In genomic region chr13:109276261-109276660, GRCh38 we compare ENCODE assay signal across 26 cellular contexts.
"Had no signal": no experiment of that assay in that cellular context is flagged by ENCODE, and none has a peak within 500 bp of the region (broad histone marks: within the 10 kb centered on the region; RNA-seq: fewer than 3 reads in every experiment).

No MANE protein-coding gene starts in this region.

- ATAC-seq: activated CD4-positive, alpha-beta T cell treated with anti-CD3 and anti-CD28 coated beads for 36 hours; activated T-helper 17 cell treated with anti-CD3 and anti-CD28 coated beads, Interleukin-2, amount 50 U/mL, for 72 hours had no signal

- H3K27me3 ChIP-seq: breast epithelium had no signal

- H3K36me3 Mint-ChIP-seq: activated naive CD8-positive, alpha-beta T cell had no signal

- H3K4me1 Mint-ChIP-seq: activated CD4-positive, alpha-beta memory T cell treated with anti-CD3 and anti-CD28 coated beads, Interleukin-2, amount 10 ng/mL, durations not matched to agents 7 days and 5 days; activated CD4-positive, alpha-beta T cell treated with anti-CD3 and anti-CD28 coated beads for 36 hours; activated T-helper 17 cell treated with anti-CD3 and anti-CD28 coated beads, Interleukin-2, amount 50 U/mL, for 72 hours had no signal

- H3K4me3 ChIP-seq: breast epithelium, SK-N-MC had no signal

- H3K4me1 ChIP-seq: breast epithelium had no signal

- H3K9me3 ChIP-seq: breast epithelium had no signal

- H3K4me3 Mint-ChIP-seq: activated CD4-positive, alpha-beta memory T cell treated with anti-CD3 and anti-CD28 coated beads, Interleukin-2, amount 10 ng/mL, durations not matched to agents 7 days and 5 days; activated CD4-positive, alpha-beta T cell treated with anti-CD3 and anti-CD28 coated beads for 36 hours; activated naive CD4-positive, alpha-beta T cell treated with anti-CD3 and anti-CD28 coated beads for 36 hours; activated naive CD8-positive, alpha-beta T cell; activated T-helper 17 cell treated with anti-CD3 and anti-CD28 coated beads, Interleukin-2, amount 50 U/mL, for 72 hours had no signal

- H3K9me3 Mint-ChIP-seq: activated CD4-positive, alpha-beta memory T cell treated with anti-CD3 and anti-CD28 coated beads, Interleukin-2, amount 10 ng/mL, durations not matched to agents 7 days and 5 days; activated naive CD4-positive, alpha-beta T cell treated with anti-CD3 and anti-CD28 coated beads for 36 hours; activated T-helper 17 cell treated with anti-CD3 and anti-CD28 coated beads, Interleukin-2, amount 50 U/mL, for 72 hours had no signal

- H3K27ac Mint-ChIP-seq: activated CD4-positive, alpha-beta memory T cell treated with anti-CD3 and anti-CD28 coated beads, Interleukin-2, amount 10 ng/mL, durations not matched to agents 7 days and 5 days; activated CD4-positive, alpha-beta T cell treated with anti-CD3 and anti-CD28 coated beads for 36 hours; activated naive CD4-positive, alpha-beta T cell treated with anti-CD3 and anti-CD28 coated beads for 36 hours; activated naive CD8-positive, alpha-beta T cell; activated T-helper 17 cell treated with anti-CD3 and anti-CD28 coated beads, Interleukin-2, amount 50 U/mL, for 72 hours had no signal

- H3K27me3 Mint-ChIP-seq: activated CD4-positive, alpha-beta memory T cell treated with anti-CD3 and anti-CD28 coated beads, Interleukin-2, amount 10 ng/mL, durations not matched to agents 7 days and 5 days had no signal

- H3K36me3 ChIP-seq: breast epithelium, WERI-Rb-1 had no signal

- H3K27ac ChIP-seq: breast epithelium, SK-N-MC, WERI-Rb-1 had no signal

- DNase-seq: activated CD4-positive, alpha-beta memory T cell treated with anti-CD3 and anti-CD28 coated beads, Interleukin-2, amount 10 ng/mL, durations not matched to agents 7 days and 5 days; activated CD4-positive, alpha-beta T cell treated with anti-CD3 and anti-CD28 coated beads for 36 hours; activated CD4-positive, alpha-beta T cell treated with anti-CD3 and anti-CD28 coated beads, Interleukin-2, amount 50 U/mL, for 1 hour; activated gamma-delta T cell; activated naive CD4-positive, alpha-beta T cell treated with anti-CD3 and anti-CD28 coated beads for 36 hours; activated T-cell treated with anti-CD3 and anti-CD28 coated beads for 4 hours; activated T-cell treated with anti-CD3 and anti-CD28 coated beads, Interleukin-2, amount 50 U/mL, for 48 hours; caudate nucleus; KBM-7; MV-4-11; NCI-H1092 treated with DMSO at 0.1 percent for 48 hours; NCI-H1417 treated with DMSO at 0.1 percent for 48 hours; NCI-H1694; NCI-H2029; NCI-H2107; NCI-H345; NCI-H510A treated with DMSO at 0.1 percent for 48 hours; NK-92 treated with Interleukin-12 subunit alpha and Interleukin-12 subunit beta, amount 100 ng/mL, for 24 hours; PC-3; SIG-M5; T-helper 1 cell had no signal
